Comparison of ENCODE assay signal across 21 cellular contexts in genomic region chr4:8689741-8690140, GRCh38.
"Had no signal": no experiment of that assay in that cellular context is flagged by ENCODE, and none has a peak within 500 bp of the region (broad histone marks: within the 10 kb centered on the region; RNA-seq: fewer than 3 reads in every experiment).

No MANE protein-coding gene starts in this region.

- H3K27me3 Mint-ChIP-seq: activated CD4-positive, alpha-beta memory T cell treated with anti-CD3 and anti-CD28 coated beads, Interleukin-2, amount 10 ng/mL, durations not matched to agents 7 days and 5 days; activated CD8-positive, alpha-beta memory T cell treated with anti-CD3 and anti-CD28 coated beads, Interleukin-2, amount 10 ng/mL, durations not matched to agents 7 days and 5 days had no signal

- H3K4me1 ChIP-seq: heart right ventricle, psoas muscle, right atrium auricular region, thyroid gland, uterus had no signal

- H3K9me3 Mint-ChIP-seq: activated CD4-positive, alpha-beta memory T cell treated with anti-CD3 and anti-CD28 coated beads, Interleukin-2, amount 10 ng/mL, durations not matched to agents 7 days and 5 days; activated CD4-positive, alpha-beta T cell treated with anti-CD3 and anti-CD28 coated beads, Interleukin-2, amount 10 ng/mL, durations not matched to agents 24 days and 14 days; activated T-helper 2 cell treated with anti-CD3 and anti-CD28 coated beads, Interferon-gamma antibody, Interleukin-2, Interleukin-4, amounts not matched to agents 10 μg/mL and 5 μg/mL and 100 μg/mL, durations not matched to agents 14 hours and 24 hours and 36 hours had no signal

- ATAC-seq: activated CD4-positive, CD25-positive, alpha-beta regulatory T cell treated with anti-CD3 and anti-CD28 coated beads, Interleukin-2, amount 50 U/mL, for 24 hours; activated CD8-positive, alpha-beta memory T cell treated with anti-CD3 and anti-CD28 coated beads, Interleukin-2, amount 10 ng/mL, durations not matched to agents 7 days and 5 days; heart right ventricle; natural killer cell; psoas muscle; stimulated activated naive CD8-positive, alpha-beta T cell treated with anti-CD3 and anti-CD28 coated beads, Interleukin-15, Interleukin-2, amounts not matched to agents 100 U/mL and 50 U/mL, for 24 hours had no signal

- H3K9me3 ChIP-seq: heart right ventricle, ovary, psoas muscle, right atrium auricular region, thyroid gland, uterus had no signal

- H3K27me3 ChIP-seq: ovary, thyroid gland had no signal

- H3K4me3 Mint-ChIP-seq: activated CD4-positive, alpha-beta memory T cell treated with anti-CD3 and anti-CD28 coated beads, Interleukin-2, amount 10 ng/mL, durations not matched to agents 7 days and 5 days; activated CD4-positive, alpha-beta T cell treated with anti-CD3 and anti-CD28 coated beads, Interleukin-2, amount 10 ng/mL, durations not matched to agents 24 days and 14 days; activated CD8-positive, alpha-beta memory T cell treated with anti-CD3 and anti-CD28 coated beads, Interleukin-2, amount 10 ng/mL, durations not matched to agents 7 days and 5 days; activated naive CD4-positive, alpha-beta T cell treated with anti-CD3 and anti-CD28 coated beads, Interleukin-2, amount 10 ng/mL, durations not matched to agents 7 days and 5 days; natural killer cell had no signal

- H3K27ac ChIP-seq: heart right ventricle, ovary, psoas muscle, right atrium auricular region, thyroid gland, uterus had no signal

- DNase-seq: activated CD4-positive, alpha-beta memory T cell treated with anti-CD3 and anti-CD28 coated beads, Interleukin-2, amount 10 ng/mL, durations not matched to agents 7 days and 5 days; activated CD4-positive, alpha-beta T cell treated with anti-CD3 and anti-CD28 coated beads, Interleukin-2, amount 10 ng/mL, durations not matched to agents 24 days and 14 days; activated CD8-positive, alpha-beta memory T cell treated with anti-CD3 and anti-CD28 coated beads, Interleukin-2, amount 10 ng/mL, durations not matched to agents 7 days and 5 days; activated naive CD4-positive, alpha-beta T cell treated with anti-CD3 and anti-CD28 coated beads, Interleukin-2, amount 10 ng/mL, durations not matched to agents 7 days and 5 days; amygdala; cortex of kidney; erythroblast; foreskin fibroblast; heart right ventricle; natural killer cell; psoas muscle; stimulated activated CD4-positive, alpha-beta T cell treated with anti-CD3 and anti-CD28 coated beads, Interleukin-12 subunit alpha, Interleukin-12 subunit beta, amount 100 ng/mL, for 4 hours; stimulated activated CD4-positive, alpha-beta T cell treated with anti-CD3 and anti-CD28 coated beads, Interleukin-4, amount 100 ng/mL, for 4 hours; stimulated activated naive CD8-positive, alpha-beta T cell treated with anti-CD3 and anti-CD28 coated beads, Interleukin-15, Interleukin-2, amounts not matched to agents 100 U/mL and 50 U/mL, for 24 hours; thyroid gland; uterus had no signal

- H3K36me3 ChIP-seq: heart right ventricle, ovary, right atrium auricular region, thyroid gland, uterus had no signal

- H3K36me3 Mint-ChIP-seq: activated CD8-positive, alpha-beta memory T cell treated with anti-CD3 and anti-CD28 coated beads, Interleukin-2, amount 10 ng/mL, durations not matched to agents 7 days and 5 days; activated naive CD4-positive, alpha-beta T cell treated with anti-CD3 and anti-CD28 coated beads, Interleukin-2, amount 10 ng/mL, durations not matched to agents 7 days and 5 days; natural killer cell had no signal

- H3K4me3 ChIP-seq: heart right ventricle, lung, ovary, psoas muscle, right atrium auricular region, thyroid gland, uterus had no signal

- H3K4me1 Mint-ChIP-seq: activated CD4-positive, alpha-beta memory T cell treated with anti-CD3 and anti-CD28 coated beads, Interleukin-2, amount 10 ng/mL, durations not matched to agents 7 days and 5 days; activated CD8-positive, alpha-beta memory T cell treated with anti-CD3 and anti-CD28 coated beads, Interleukin-2, amount 10 ng/mL, durations not matched to agents 7 days and 5 days; activated naive CD4-positive, alpha-beta T cell treated with anti-CD3 and anti-CD28 coated beads, Interleukin-2, amount 10 ng/mL, durations not matched to agents 7 days and 5 days; natural killer cell had no signal

- H3K27ac Mint-ChIP-seq: activated CD4-positive, alpha-beta memory T cell treated with anti-CD3 and anti-CD28 coated beads, Interleukin-2, amount 10 ng/mL, durations not matched to agents 7 days and 5 days; activated CD4-positive, alpha-beta T cell treated with anti-CD3 and anti-CD28 coated beads, Interleukin-2, amount 10 ng/mL, durations not matched to agents 24 days and 14 days; activated CD8-positive, alpha-beta memory T cell treated with anti-CD3 and anti-CD28 coated beads, Interleukin-2, amount 10 ng/mL, durations not matched to agents 7 days and 5 days; activated naive CD4-positive, alpha-beta T cell treated with anti-CD3 and anti-CD28 coated beads, Interleukin-2, amount 10 ng/mL, durations not matched to agents 7 days and 5 days; activated T-helper 2 cell treated with anti-CD3 and anti-CD28 coated beads, Interferon-gamma antibody, Interleukin-2, Interleukin-4, amounts not matched to agents 10 μg/mL and 5 μg/mL and 100 μg/mL, durations not matched to agents 14 hours and 24 hours and 36 hours; natural killer cell had no signal
